ENCODE assay signal across 8 cellular contexts in genomic region chr9:109098221-109098959, GRCh38. TPM values are rescaled to one million over a fixed set of nuclear protein-coding genes. Genes with fewer than 3 reads are reported as not detected.
DNase-seq lines count a peak whose midpoint lies in the region; ATAC-seq, FAIRE-seq and TF ChIP-seq lines count a peak whose summit lies in the region.

No MANE protein-coding gene starts in this region.

- peaks cover 13% of the 10 kb centered on the region for H3F3A ChIP-seq in smooth muscle cell (ENCODE audit: low read depth)

- H3K9me3 Mint-ChIP-seq in activated T-helper 1 cell treated with anti-CD3 and anti-CD28 coated beads, Interleukin-12 subunit alpha, Interleukin-12 subunit beta, Interleukin-2, Interleukin-4 antibody, amounts not matched to agents 30 ng/mL and 10 ng/mL and 1 ng/mL, durations not matched to agents 14 hours and 24 hours and 36 hours: peaks cover 8% of the 10 kb centered on the region

- H3K4me3 Mint-ChIP-seq in activated T-helper 1 cell treated with anti-CD3 and anti-CD28 coated beads, Interleukin-12 subunit alpha, Interleukin-12 subunit beta, Interleukin-2, Interleukin-4 antibody, amounts not matched to agents 30 ng/mL and 10 ng/mL and 1 ng/mL, durations not matched to agents 14 hours and 24 hours and 36 hours: peak overlapping the region; percentile 68

- peak; percentile 38 for ATAC-seq in HG02884 (IDR thresholded peaks at IDR 0.05; ENCODE audit: unreplicated experiment)
- ATAC-seq in heart right ventricle: peak; percentile 62 to 81 (median 68)
- no peak for ATAC-seq in omental fat pad (ENCODE audit: low FRiP score)
- no peak for ATAC-seq in GM18907 (IDR thresholded peaks at IDR 0.05; ENCODE audit: unreplicated experiment)

- H3K4me1 Mint-ChIP-seq in activated T-helper 1 cell treated with anti-CD3 and anti-CD28 coated beads, Interleukin-12 subunit alpha, Interleukin-12 subunit beta, Interleukin-2, Interleukin-4 antibody, amounts not matched to agents 30 ng/mL and 10 ng/mL and 1 ng/mL, durations not matched to agents 14 hours and 24 hours and 36 hours (ENCODE audit: low read depth): peaks cover 89% of the 10 kb centered on the region

- H3K36me3 Mint-ChIP-seq in activated T-helper 1 cell treated with anti-CD3 and anti-CD28 coated beads, Interleukin-12 subunit alpha, Interleukin-12 subunit beta, Interleukin-2, Interleukin-4 antibody, amounts not matched to agents 30 ng/mL and 10 ng/mL and 1 ng/mL, durations not matched to agents 14 hours and 24 hours and 36 hours (ENCODE audit: low read depth): peaks cover 62% of the 10 kb centered on the region

- H3K36me3 ChIP-seq in heart right ventricle: peaks cover 0 to 19% (median 0%) of the 10 kb centered on the region in 9 donors
- no peaks in the 10 kb centered on the region for H3K36me3 ChIP-seq in smooth muscle cell (ENCODE audit: low read depth)

- FAIRE-seq in D721Med (lab: Jason Lieb, UNC): no peak

- TF ChIP-seq CTCF in D721Med (IDR thresholded peaks at IDR 0.05; ENCODE audit: insufficient read depth, missing control alignments) (peak; percentile 28), heart right ventricle (IDR thresholded peaks at IDR 0.05) (peak in 8 of 9 donors; percentile 14 to 58 (median 31)), smooth muscle cell (IDR thresholded peaks at IDR 0.05; ENCODE audit: borderline replicate concordance, insufficient read depth, poor library complexity, severe bottlenecking) (peak; percentile 43), omental fat pad (IDR thresholded peaks at IDR 0.05) (no peak)

- DNase-seq in D721Med (ENCODE audit: insufficient read length, low spot score) (no peak), heart right ventricle (peak in 1 of 2 donors; percentile 24), smooth muscle cell (lab: John Stamatoyannopoulos, UW; ENCODE audit: unreplicated experiment) (no peak), KG1 (lab: John Stamatoyannopoulos, UW) (no peak), omental fat pad (ENCODE audit: low spot score) (no peak)
- no peak for DNase-seq in activated T-helper 1 cell treated with anti-CD3 and anti-CD28 coated beads, Interleukin-12 subunit alpha, Interleukin-12 subunit beta, Interleukin-2, Interleukin-4 antibody, amounts not matched to agents 30 ng/mL and 10 ng/mL and 1 ng/mL, durations not matched to agents 14 hours and 24 hours and 36 hours (ENCODE audit: low spot score)

- no peak overlapping the region for H2AFZ ChIP-seq in smooth muscle cell (ENCODE audit: low read depth)

- H3K4me1 ChIP-seq in heart right ventricle (peaks cover 14 to 93% (median 73%) of the 10 kb centered on the region in 9 donors), smooth muscle cell (ENCODE audit: low read depth) (peaks cover 22% of the 10 kb centered on the region)

- H3K27me3 Mint-ChIP-seq in activated T-helper 1 cell treated with anti-CD3 and anti-CD28 coated beads, Interleukin-12 subunit alpha, Interleukin-12 subunit beta, Interleukin-2, Interleukin-4 antibody, amounts not matched to agents 30 ng/mL and 10 ng/mL and 1 ng/mL, durations not matched to agents 14 hours and 24 hours and 36 hours (ENCODE audit: insufficient read depth): no peaks in the 10 kb centered on the region

- WGBS in heart right ventricle, 2 donors: 16 to 25% methylated on average over 3 of the region's 3 CpGs
- 12% methylated on average over 3 of the region's 3 CpGs for WGBS in smooth muscle cell (ENCODE audit: low lambda C conversion rate)

- peaks cover 57% of the 10 kb centered on the region for H4K20me1 ChIP-seq in smooth muscle cell (ENCODE audit: low read depth)

- no peaks in the 10 kb centered on the region for H3K27me3 ChIP-seq in heart right ventricle
- H3K27me3 ChIP-seq in smooth muscle cell (ENCODE audit: low read depth): no peaks in the 10 kb centered on the region

- peaks cover 0 to 6% (median 0%) of the 10 kb centered on the region in 11 donors for H3K9me3 ChIP-seq in heart right ventricle
- no peaks in the 10 kb centered on the region for H3K9me3 ChIP-seq in smooth muscle cell (replicated peaks; ENCODE audit: low read depth)

- H3K27ac Mint-ChIP-seq in activated T-helper 1 cell treated with anti-CD3 and anti-CD28 coated beads, Interleukin-12 subunit alpha, Interleukin-12 subunit beta, Interleukin-2, Interleukin-4 antibody, amounts not matched to agents 30 ng/mL and 10 ng/mL and 1 ng/mL, durations not matched to agents 14 hours and 24 hours and 36 hours: peak overlapping the region; percentile 62

- intact Hi-C loops in activated T-helper 1 cell treated with anti-CD3 and anti-CD28 coated beads, Interleukin-12 subunit alpha, Interleukin-12 subunit beta, Interleukin-2, Interleukin-4 antibody, amounts not matched to agents 30 ng/mL and 10 ng/mL and 1 ng/mL, durations not matched to agents 14 hours and 24 hours and 36 hours (cut with micrococcal nuclease): no loop called here
- intact Hi-C loops in heart right ventricle (cut with DNase I): no loop called here

- peak overlapping the region; percentile 69 for H3K4me2 ChIP-seq in smooth muscle cell

- H3K27ac ChIP-seq in heart right ventricle (peak overlapping the region; percentile 45 to 91 (median 78)), smooth muscle cell (ENCODE audit: low read depth) (peak overlapping the region; percentile 78)

- peaks cover 68% of the 10 kb centered on the region for H3K79me2 ChIP-seq in smooth muscle cell (ENCODE audit: low read depth)

- H3K4me3 ChIP-seq in heart right ventricle (no peak overlapping the region), smooth muscle cell (peak overlapping the region; percentile 6)

- H3K9ac ChIP-seq in smooth muscle cell (ENCODE audit: low read depth): peak overlapping the region; percentile 45

RNA-seq across cellular contexts. Expression of gene TMEM245, which starts 21.4 kb away (rescaled TPM):
- total RNA-seq in activated T-helper 1 cell treated with anti-CD3 and anti-CD28 coated beads, Interleukin-12 subunit alpha, Interleukin-12 subunit beta, Interleukin-2, Interleukin-4 antibody, amounts not matched to agents 30 ng/mL and 10 ng/mL and 1 ng/mL, durations not matched to agents 14 hours and 24 hours and 36 hours: 26.9 and 29.4 TPM in 2 replicates
- 100 to 1,000 TPM in 5 of 10 donors, 10 to 100 TPM in 5; 84.2 to 152 (median 99.9) TPM for total RNA-seq in heart right ventricle
- 10 to 100 TPM; 17.0 to 23.5 TPM for polyA plus RNA-seq in heart right ventricle
- 39.7 and 48.0 TPM in 2 replicates for total RNA-seq in smooth muscle cell
- 16.3 and 18.4 TPM in 2 replicates for polyA plus RNA-seq in smooth muscle cell
- total RNA-seq in omental fat pad: 10 to 100 TPM; 64.8 to 91.5 (median 76.5) TPM

Comparison
In these comparisons a context has a peak if more than half of its experiments do, and no peak if none do; other contexts are left out.
1. CTCF ChIP-seq: peak in D721Med (single experiment), heart right ventricle (8 of 9) and smooth muscle cell (single experiment); none in omental fat pad (0 of 3).
2. ATAC-seq: peak in HG02884 (single experiment) and heart right ventricle (8 of 8); none in omental fat pad (single experiment) and GM18907 (single experiment).